13 cellular contexts compared by ENCODE assay signal in genomic region chr2:67880291-67880761, GRCh38.
DNase-seq lines count a peak whose midpoint lies in the region; ATAC-seq, FAIRE-seq and TF ChIP-seq lines count a peak whose summit lies in the region.
"Had no signal": no experiment of that assay in that cellular context is flagged by ENCODE, and none has a peak within 500 bp of the region (broad histone marks: within the 10 kb centered on the region; RNA-seq: fewer than 3 reads in every experiment).

No MANE protein-coding gene starts in this region.

- no peak overlapping the region for H3K9ac ChIP-seq in kidney (ENCODE audit: low read length in 2 of 2)

- no peaks in the 10 kb centered on the region for H3K4me1 ChIP-seq in body of pancreas
- H3K4me1 ChIP-seq in kidney (ENCODE audit: control insufficient read depth in 1 of 2, insufficient read depth in 1 of 2, low read depth in 1 of 2, low read length in 2 of 2) = peaks cover 3 to 4% of the 10 kb centered on the region in 2 donors
- H3K4me1 ChIP-seq in tibial artery = peaks cover 0 to 39% (median 19%) of the 10 kb centered on the region in 4 donors
- H3K4me1 ChIP-seq: A549, heart left ventricle had no signal

- H3K4me3 ChIP-seq in body of pancreas (no peak overlapping the region), kidney (ENCODE audit: low read length in 2 of 2) (no peak overlapping the region), tibial artery (no peak overlapping the region)
- H3K4me3 ChIP-seq: A549, heart left ventricle had no signal

- CTCF ChIA-PET in GM10248 (lab: Yijun Ruan, JAX) = interaction anchor here (3.1 kb wide), 1 partner anchor 10 kb away, joined by 14 read pairs; no protein-coding TSS in a partner anchor

- TF ChIP-seq CTCF in body of pancreas (IDR thresholded peaks at IDR 0.05) = no peak
- no peak for TF ChIP-seq CTCF in kidney (IDR thresholded peaks at IDR 0.05; ENCODE audit: borderline replicate concordance, extremely low read depth, insufficient read depth)
- TF ChIP-seq CTCF in tibial artery (IDR thresholded peaks at IDR 0.05) = no peak
- no peak for TF ChIP-seq CTCF in GM10248 (IDR thresholded peaks at IDR 0.05; ENCODE audit: control extremely low read depth, extremely low read depth, low read depth, missing control alignments)

- H3K36me3 ChIP-seq in body of pancreas (replicated peaks in 1 of 2; ENCODE audit: insufficient read depth in 1 of 2, low read depth in 2 of 2) (no peaks in the 10 kb centered on the region), kidney (ENCODE audit: control insufficient read depth in 1 of 2, insufficient read depth in 2 of 2, low read length in 2 of 2) (no peaks in the 10 kb centered on the region), tibial artery (no peaks in the 10 kb centered on the region)
- H3K36me3 ChIP-seq: heart left ventricle had no signal

- H3K27me3 ChIP-seq in body of pancreas (no peaks in the 10 kb centered on the region), tibial artery (no peaks in the 10 kb centered on the region)

- POLR2A ChIA-PET in GM10248 (lab: Yijun Ruan, JAX) = no interaction called here

- WGBS in body of pancreas, 2 donors = 50 to 62% methylated on average over 3 to 10 of the region's 10 CpGs

- no peak overlapping the region for H3K4me3 Mint-ChIP-seq in T-helper 2 cell treated with Interferon-gamma antibody and Interleukin-4, amounts not matched to agents 5 μg/mL and 100 μg/mL, for 36 hours

- H3K9me3 Mint-ChIP-seq in T-helper 2 cell treated with Interferon-gamma antibody and Interleukin-4, amounts not matched to agents 5 μg/mL and 100 μg/mL, for 36 hours = no peaks in the 10 kb centered on the region

- no peaks in the 10 kb centered on the region for H3K27me3 Mint-ChIP-seq in T-helper 2 cell treated with Interferon-gamma antibody and Interleukin-4, amounts not matched to agents 5 μg/mL and 100 μg/mL, for 36 hours (ENCODE audit: low read depth)

- peak overlapping the region in 2 of 4 donors; percentile 24 to 35 for H3K27ac ChIP-seq in body of pancreas
- no peak overlapping the region for H3K27ac ChIP-seq in kidney (ENCODE audit: low read depth in 2 of 2, low read length in 2 of 2)
- H3K27ac ChIP-seq in tibial artery = peak overlapping the region; percentile 51 to 71
- H3K27ac ChIP-seq: A549, heart left ventricle had no signal

- TF ChIP-seq POLR2A in body of pancreas (IDR thresholded peaks at IDR 0.05) = no peak

- no peak for FAIRE-seq in kidney (lab: Jason Lieb, UNC)
- FAIRE-seq: A549 had no signal

- no peaks in the 10 kb centered on the region for H3K9me3 ChIP-seq in body of pancreas
- no peaks in the 10 kb centered on the region for H3K9me3 ChIP-seq in kidney (ENCODE audit: control insufficient read depth in 1 of 2, low read length in 2 of 2)
- H3K9me3 ChIP-seq in tibial artery = no peaks in the 10 kb centered on the region
- H3K9me3 ChIP-seq: A549, heart left ventricle had no signal

- H3K36me3 Mint-ChIP-seq in T-helper 2 cell treated with Interferon-gamma antibody and Interleukin-4, amounts not matched to agents 5 μg/mL and 100 μg/mL, for 36 hours (ENCODE audit: low read depth) = no peaks in the 10 kb centered on the region

- intact Hi-C loops in body of pancreas (cut with DNase I) = no loop called here
- intact Hi-C loops in kidney (cut with DNase I) = no loop called here
- intact Hi-C loops in tibial artery (cut with DNase I; ENCODE audit: low total_unique reads) = no loop called here

- H3K4me1 Mint-ChIP-seq in T-helper 2 cell treated with Interferon-gamma antibody and Interleukin-4, amounts not matched to agents 5 μg/mL and 100 μg/mL, for 36 hours (ENCODE audit: low read depth) = no peaks in the 10 kb centered on the region

- no peak overlapping the region for H3K27ac Mint-ChIP-seq in T-helper 2 cell treated with Interferon-gamma antibody and Interleukin-4, amounts not matched to agents 5 μg/mL and 100 μg/mL, for 36 hours

- ATAC-seq in body of pancreas (peak; percentile 67), HG02938 (IDR thresholded peaks at IDR 0.05; ENCODE audit: unreplicated experiment) (no peak)
- ATAC-seq: A549, heart left ventricle had no signal

- DNase-seq in NCI-H2029 (lab: John Stamatoyannopoulos, UW) (peak; percentile 14), NCI-H2029 treated with DMSO at 0.1 percent for 48 hours (lab: John Stamatoyannopoulos, UW) (no peak), body of pancreas (peak; percentile 17 to 43 (median 22)), kidney (peak; percentile 89), tibial artery (peak; percentile 35 to 71), GM10248 (ENCODE audit: extremely low spot score) (no peak)
- DNase-seq in T-helper 2 cell treated with Interferon-gamma antibody and Interleukin-4, amounts not matched to agents 5 μg/mL and 100 μg/mL, for 36 hours (ENCODE audit: low spot score) = no peak
- DNase-seq: activated gamma-delta T cell treated with Interleukin-2 at 50 U/mL for 16 hours, cortex of kidney, heart left ventricle, NCI-H510A treated with DMSO at 0.1 percent for 48 hours had no signal

Comparison
In these comparisons a context has a peak if more than half of its experiments do, and no peak if none do; other contexts are left out.
1. DNase-seq: peak in NCI-H2029 (single experiment), body of pancreas (4 of 4), kidney (single experiment) and tibial artery (2 of 2); none in NCI-H2029 treated with DMSO at 0.1 percent for 48 hours (single experiment), T-helper 2 cell treated with Interferon-gamma antibody and Interleukin-4, amounts not matched to agents 5 μg/mL and 100 μg/mL, for 36 hours (single experiment) and GM10248 (single experiment).
2. H3K27ac ChIP-seq: peak in tibial artery (2 of 2); none in kidney (0 of 2).